In genomic region chr12:96698965-96699364, GRCh38 we compare ENCODE assay signal across 15 cellular contexts.
DNase-seq lines count a peak whose midpoint lies in the region; ATAC-seq, FAIRE-seq and TF ChIP-seq lines count a peak whose summit lies in the region.
"Had no signal": no experiment of that assay in that cellular context is flagged by ENCODE, and none has a peak within 500 bp of the region (broad histone marks: within the 10 kb centered on the region; RNA-seq: fewer than 3 reads in every experiment).

No MANE protein-coding gene starts in this region.

- H3K79me1 ChIP-seq in IMR-90 (ENCODE audit: low read depth in 1 of 2, low read length in 2 of 2), result no peaks in the 10 kb centered on the region

- H2BK15ac ChIP-seq in IMR-90 (ENCODE audit: low read depth, low read length), result no peak overlapping the region

- TF ChIP-seq CTCF in IMR-90 (conservative IDR thresholded peaks at IDR 0.05; ENCODE audit: low read depth, low read length) (no peak), lower lobe of right lung (IDR thresholded peaks at IDR 0.05) (no peak)

- H3K4me1 ChIP-seq in IMR-90 (ENCODE audit: control insufficient read depth, insufficient read depth, low read length), result no peaks in the 10 kb centered on the region
- no peaks in the 10 kb centered on the region for H3K4me1 ChIP-seq in small intestine (ENCODE audit: control insufficient read depth in 2 of 2, insufficient read depth in 1 of 2, low read depth in 1 of 2, low read length in 1 of 2)
- H3K4me1 ChIP-seq in lower lobe of right lung, result no peaks in the 10 kb centered on the region
- H3K4me1 ChIP-seq: left lung, prostate gland had no signal

- no peaks in the 10 kb centered on the region for H3K36me3 ChIP-seq in IMR-90 (ENCODE audit: control insufficient read depth, insufficient read depth, low read length)
- H3K36me3 ChIP-seq in small intestine (ENCODE audit: control insufficient read depth in 2 of 2, insufficient read depth in 2 of 2, low read length in 2 of 2), result no peaks in the 10 kb centered on the region
- no peaks in the 10 kb centered on the region for H3K36me3 ChIP-seq in lower lobe of right lung
- H3K36me3 ChIP-seq: left lung, prostate gland had no signal

- H3K9me3 ChIP-seq in IMR-90 (ENCODE audit: control insufficient read depth, insufficient read depth, low read length) (no peaks in the 10 kb centered on the region), small intestine (ENCODE audit: control insufficient read depth, low read depth) (no peaks in the 10 kb centered on the region), lower lobe of right lung (no peaks in the 10 kb centered on the region)
- H3K9me3 ChIP-seq: left lung, prostate gland had no signal

- no peak for DNase-seq in IMR-90
- peak; percentile 67 for DNase-seq in SW480 (ENCODE audit: low spot score)
- DNase-seq in small intestine, result peak; percentile 55
- no peak for DNase-seq in iPS-NIHi11 (ENCODE audit: low spot score)
- DNase-seq in lower lobe of right lung, result no peak
- no peak for DNase-seq in RPMI8226
- DNase-seq: activated CD4-positive, alpha-beta T cell treated with anti-CD3 and anti-CD28 coated beads, Interleukin-2, amount 10 ng/mL, durations not matched to agents 24 days and 14 days; activated naive CD8-positive, alpha-beta T cell treated with anti-CD3 and anti-CD28 coated beads for 36 hours; COR-L47; Kasumi-1; left lung; NCI-H146; NCI-H524 treated with DMSO at 0.1 percent for 48 hours had no signal

- no peak overlapping the region for H2AK9ac ChIP-seq in IMR-90 (replicated peaks; ENCODE audit: low read depth, low read length, poor library complexity)

- H3K14ac ChIP-seq in IMR-90 (replicated peaks; ENCODE audit: low read depth, low read length), result no peak overlapping the region

- H3K56ac ChIP-seq in IMR-90 (ENCODE audit: extremely low read depth, insufficient read depth, low read length), result no peak overlapping the region

- H2BK20ac ChIP-seq in IMR-90 (ENCODE audit: low read depth, low read length), result no peak overlapping the region

- H2AFZ ChIP-seq in IMR-90 (replicated peaks; ENCODE audit: low read length, poor library complexity), result no peak overlapping the region

- no peak overlapping the region for H2AK5ac ChIP-seq in IMR-90 (ENCODE audit: low read depth, low read length)

- TF ChIP-seq RAD21 in IMR-90 (IDR thresholded peaks at IDR 0.05; ENCODE audit: low read length), result no peak

- CTCF ChIA-PET in IMR-90 (lab: Yijun Ruan, JAX), result no interaction called here

- no peak for TF ChIP-seq POLR2A in IMR-90 (IDR thresholded peaks at IDR 0.05; ENCODE audit: low read depth, low read length)

- no CpG with 5 or more reads among the region's 8 CpGs for WGBS in IMR-90 (ENCODE audit: extremely low coverage in 2 of 2, insufficient read length in 1 of 2), 2 experiments
- 78 to 91% (median 83%) methylated on average over 8 of the region's 8 CpGs for WGBS in small intestine, 3 donors

- no peak for FAIRE-seq in small intestine (lab: Jason Lieb, UNC)

- peak overlapping the region; percentile 54; the same call in 1 of the 2 replicates for H3K4me2 ChIP-seq in IMR-90 (ENCODE audit: low read depth, low read length)

- no peaks in the 10 kb centered on the region for H3K27me3 ChIP-seq in IMR-90 (ENCODE audit: control insufficient read depth, insufficient read depth, low read length)
- H3K27me3 ChIP-seq in small intestine (ENCODE audit: control insufficient read depth in 2 of 2, insufficient read depth in 2 of 2, low read length in 2 of 2), result no peaks in the 10 kb centered on the region
- no peaks in the 10 kb centered on the region for H3K27me3 ChIP-seq in lower lobe of right lung (ENCODE audit: low read depth)
- H3K27me3 ChIP-seq: left lung had no signal

- dilution Hi-C loops in IMR-90 (cut with HindIII; ENCODE audit: low sequenced_read_pairs, unreplicated experiment), result no loop called here

- no peak overlapping the region for H3K18ac ChIP-seq in IMR-90 (ENCODE audit: low read depth, low read length)

- H3K23ac ChIP-seq in IMR-90 (ENCODE audit: low read depth, low read length), result no peak overlapping the region

- in situ Hi-C loops in IMR-90 (cut with MboI; ENCODE audit: low sequenced_read_pairs), result no loop called here

- H4K5ac ChIP-seq in IMR-90 (ENCODE audit: low read depth, low read length), result no peak overlapping the region

- no peak overlapping the region for H2BK5ac ChIP-seq in IMR-90 (ENCODE audit: low read depth, low read length, poor library complexity, severe bottlenecking)

- intact Hi-C loops in IMR-90 (cut with micrococcal nuclease), result no loop called here
- intact Hi-C loops in lower lobe of right lung (cut with DNase I), result no loop called here

- no peak overlapping the region for H4K8ac ChIP-seq in IMR-90 (ENCODE audit: low read depth in 2 of 2, low read length in 2 of 2)

- H4K91ac ChIP-seq in IMR-90 (ENCODE audit: insufficient read depth, low read depth, low read length), result no peak overlapping the region

- no peaks in the 10 kb centered on the region for H3K9me1 ChIP-seq in IMR-90 (ENCODE audit: insufficient read depth, low read length)

- POLR2A ChIA-PET in IMR-90 (lab: Charles Lee; ENCODE audit: unreplicated experiment), result no interaction called here

- H3K9ac ChIP-seq in IMR-90 (ENCODE audit: low read depth, low read length), result no peak overlapping the region

- H2BK120ac ChIP-seq in IMR-90 (ENCODE audit: low read depth, low read length), result no peak overlapping the region

- BruUV-seq in IMR-90 (replicated peaks; lab: Mats Ljungman, UMichigan), result no TSS peak

- ATAC-seq in GM21526 (IDR thresholded peaks at IDR 0.05; ENCODE audit: low FRiP score, unreplicated experiment) (peak; percentile 44), IMR-90 (ENCODE audit: low read depth) (no peak), lower lobe of right lung (no peak)
- ATAC-seq: left lung had no signal

- no peaks in the 10 kb centered on the region; the same call in 1 of the 2 replicates for H4K20me1 ChIP-seq in IMR-90 (ENCODE audit: insufficient read depth, low read length)

- H3K4ac ChIP-seq in IMR-90 (ENCODE audit: low read depth, low read length), result no peak overlapping the region

- no peak overlapping the region for H3K27ac ChIP-seq in IMR-90 (ENCODE audit: insufficient read depth, low read length)
- H3K27ac ChIP-seq in small intestine (ENCODE audit: low read depth in 1 of 2, low read length in 1 of 2), result no peak overlapping the region
- no peak overlapping the region for H3K27ac ChIP-seq in lower lobe of right lung
- H3K27ac ChIP-seq: left lung, prostate gland had no signal

- no peak overlapping the region for H3K4me3 ChIP-seq in IMR-90 (ENCODE audit: insufficient read depth, low read depth, low read length)
- no peak overlapping the region for H3K4me3 ChIP-seq in small intestine (ENCODE audit: low read depth in 1 of 2, low read length in 2 of 2)
- H3K4me3 ChIP-seq in lower lobe of right lung, result no peak overlapping the region
- H3K4me3 ChIP-seq: left lung, prostate gland had no signal

TF ChIP-seq in IMR-90, 13 proteins besides CTCF, POLR2A, EP300 and RAD21:
- no peak for TF ChIP-seq FOS (IDR thresholded peaks at IDR 0.05; ENCODE audit: low read depth, low read length)
- no peak for TF ChIP-seq MAFK (IDR thresholded peaks at IDR 0.05; ENCODE audit: low read depth, low read length)
- TF ChIP-seq CEBPB (IDR thresholded peaks at IDR 0.05; ENCODE audit: low read depth, low read length), result no peak

Comparison
In these comparisons a context has a peak if more than half of its experiments do, and no peak if none do; other contexts are left out.
1. DNase-seq: peak in SW480 (single experiment) and small intestine (single experiment); none in IMR-90 (single experiment), iPS-NIHi11 (single experiment), lower lobe of right lung (single experiment) and RPMI8226 (single experiment).